Comparison of ENCODE assay signal across 19 cellular contexts in genomic region chr12:21476949-21477348, GRCh38. TPM values are rescaled to one million over a fixed set of nuclear protein-coding genes. Genes with fewer than 3 reads are reported as not detected.
DNase-seq lines count a peak whose midpoint lies in the region; ATAC-seq, FAIRE-seq and TF ChIP-seq lines count a peak whose summit lies in the region.
"Had no signal": no experiment of that assay in that cellular context is flagged by ENCODE, and none has a peak within 500 bp of the region (broad histone marks: within the 10 kb centered on the region; RNA-seq: fewer than 3 reads in every experiment).

No MANE protein-coding gene starts in this region.

- H3K9ac ChIP-seq in astrocyte (ENCODE audit: low read length) = no peak overlapping the region

- H3K9me3 ChIP-seq in AG04450 (ENCODE audit: control insufficient read depth, insufficient read depth, low read length) (no peaks in the 10 kb centered on the region), astrocyte (ENCODE audit: insufficient read depth, low read depth, low read length) (no peaks in the 10 kb centered on the region)
- H3K9me3 ChIP-seq: stomach had no signal

- no peaks in the 10 kb centered on the region for H4K20me1 ChIP-seq in astrocyte (ENCODE audit: insufficient read depth, low read length)

- no peak overlapping the region for H2AFZ ChIP-seq in astrocyte (ENCODE audit: low read depth, low read length)

- FAIRE-seq in G401.6 (lab: Jason Lieb, UNC) = peak; percentile 39
- FAIRE-seq in astrocyte (lab: Jason Lieb, UNC) = no peak
- FAIRE-seq in islet of Langerhans (lab: Jason Lieb, UNC) = peak; percentile 73
- FAIRE-seq: D721Med, GM12891 had no signal

- intact Hi-C loops in Right ventricle myocardium inferior (cut with DNase I) = no loop called here

- H3K36me3 ChIP-seq in astrocyte (ENCODE audit: insufficient read depth, low read length) = peaks cover 43% of the 10 kb centered on the region

- CTCF ChIA-PET in AG04450 (lab: Charles Lee) = interaction anchor here (1.0 kb wide), 1 partner anchor 26 kb away, joined by 3 read pairs; no protein-coding TSS in a partner anchor

- POLR2A ChIA-PET in AG04450 (lab: Yijun Ruan, JAX) = interaction anchor here (0.6 kb wide), 1 partner anchor 16 kb away, joined by 3 read pairs; no protein-coding TSS in a partner anchor

- H3K4me3 Mint-ChIP-seq in astrocyte (ENCODE audit: unreplicated experiment) = no peak overlapping the region
- H3K4me3 Mint-ChIP-seq: activated B cell treated with CpG ODN at 0.5 μM for 24 hours, IgD-negative memory B cell had no signal

- peaks cover 4% of the 10 kb centered on the region for H3K4me1 ChIP-seq in astrocyte (ENCODE audit: insufficient read depth, low read length)
- H3K4me1 ChIP-seq: stomach had no signal

- peaks cover 5% of the 10 kb centered on the region for H3K79me2 ChIP-seq in astrocyte (ENCODE audit: insufficient read depth, low read length)

- H3K4me1 Mint-ChIP-seq in astrocyte (ENCODE audit: low read depth, unreplicated experiment) = no peaks in the 10 kb centered on the region
- H3K4me1 Mint-ChIP-seq: activated B cell treated with CpG ODN at 0.5 μM for 24 hours, IgD-negative memory B cell had no signal

- no peak for TF ChIP-seq CTCF in AG04450 (IDR thresholded peaks at IDR 0.05; ENCODE audit: low read depth, low read length)
- no peak for TF ChIP-seq CTCF in astrocyte (IDR thresholded peaks at IDR 0.05; ENCODE audit: insufficient read depth, low read depth, low read length)

- H3K27me3 ChIP-seq in AG04450 (ENCODE audit: control insufficient read depth, insufficient read depth, low read length) (no peaks in the 10 kb centered on the region), astrocyte (ENCODE audit: insufficient read depth, low read length) (no peaks in the 10 kb centered on the region)
- H3K27me3 ChIP-seq: stomach had no signal

- ATAC-seq in Right ventricle myocardium inferior (no peak), GM18861 (IDR thresholded peaks at IDR 0.05; ENCODE audit: unreplicated experiment) (no peak)

- H3K27ac Mint-ChIP-seq in astrocyte (ENCODE audit: unreplicated experiment) = peak overlapping the region; percentile 28
- H3K27ac Mint-ChIP-seq: activated B cell treated with CpG ODN at 0.5 μM for 24 hours, IgD-negative memory B cell had no signal

- H3K4me3 ChIP-seq in AG04450 (ENCODE audit: low read depth, low read length) (no peak overlapping the region), astrocyte (ENCODE audit: insufficient read depth, low read depth, low read length) (no peak overlapping the region)
- H3K4me3 ChIP-seq: stomach had no signal

- peaks cover 3% of the 10 kb centered on the region for H3K36me3 Mint-ChIP-seq in astrocyte (ENCODE audit: low read depth, unreplicated experiment)
- H3K36me3 Mint-ChIP-seq: IgD-negative memory B cell had no signal

- no peaks in the 10 kb centered on the region for H3K27me3 Mint-ChIP-seq in astrocyte (ENCODE audit: low read depth, unreplicated experiment)
- H3K27me3 Mint-ChIP-seq: activated B cell treated with CpG ODN at 0.5 μM for 24 hours, IgD-negative memory B cell had no signal

- H3K27ac ChIP-seq in AG04450 (ENCODE audit: low read depth, low read length) (no peak overlapping the region), astrocyte (ENCODE audit: low read depth, low read length) (no peak overlapping the region)
- H3K27ac ChIP-seq: stomach had no signal

- H3K4me2 ChIP-seq in astrocyte (ENCODE audit: low read length) = no peak overlapping the region

- H3K9me3 Mint-ChIP-seq in astrocyte (ENCODE audit: unreplicated experiment) = no peaks in the 10 kb centered on the region
- H3K9me3 Mint-ChIP-seq: activated B cell treated with CpG ODN at 0.5 μM for 24 hours had no signal

- DNase-seq in AG04450 (ENCODE audit: low read depth, low spot score) = peak; percentile 7
- peak; percentile 55 for DNase-seq in astrocyte (ENCODE audit: low read depth)
- no peak for DNase-seq in NCI-H446 treated with DMSO at 0.1 percent for 48 hours (lab: John Stamatoyannopoulos, UW)
- DNase-seq in Right ventricle myocardium inferior (ENCODE audit: missing footprints) = no peak
- no peak for DNase-seq in DMS79 (lab: John Stamatoyannopoulos, UW)
- DNase-seq: activated B cell treated with CpG ODN at 0.5 μM for 24 hours; activated naive CD4-positive, alpha-beta T cell treated with Interleukin-2 at 50 U/mL for 16 hours; NCI-H187; NCI-H774; SHP77; stimulated activated CD4-positive, alpha-beta T cell treated with anti-CD3 and anti-CD28 coated beads, Interleukin-2, amount 100 ng/mL, for 48 hours; stomach had no signal

RNA-seq across cellular contexts. Expression of gene RECQL, which starts 24.5 kb away (rescaled TPM):
- polyA plus RNA-seq in AG04450 (2011; rRNA removed) = 28.0 and 42.8 TPM in 2 replicates
- 21.6 and 33.4 TPM in 2 replicates for polyA minus RNA-seq in AG04450 (2011; rRNA and poly(A)+ RNA removed)
- 49.1 and 49.7 TPM in 2 replicates for total RNA-seq in astrocyte
- total RNA-seq in Right ventricle myocardium inferior = 19.4 TPM

RNA-seq across cellular contexts. Expression of gene GOLT1B, which starts 24.6 kb away (rescaled TPM):
- polyA plus RNA-seq in AG04450 (2011; rRNA removed) = 64.8 and 78.0 TPM in 2 replicates
- polyA minus RNA-seq in AG04450 (2011; rRNA and poly(A)+ RNA removed) = 27.8 and 49.6 TPM in 2 replicates
- total RNA-seq in astrocyte (90.3 and 93.5 TPM in 2 replicates), Right ventricle myocardium inferior (22.0 TPM)

RNA-seq across cellular contexts. Expression of gene PYROXD1, which starts 39.5 kb away (rescaled TPM):
- polyA plus RNA-seq in AG04450 (2011; rRNA removed) = 9.6 and 12.8 TPM in 2 replicates
- polyA minus RNA-seq in AG04450 (2011; rRNA and poly(A)+ RNA removed) = 9.9 and 15.9 TPM in 2 replicates
- 10.9 and 11.3 TPM in 2 replicates for total RNA-seq in astrocyte
- 16.5 TPM for total RNA-seq in Right ventricle myocardium inferior

RNA-seq across cellular contexts. Expression of gene SPX, which starts 49.1 kb away (rescaled TPM):
- 0.12 and 0.14 TPM in 2 replicates for polyA plus RNA-seq in AG04450 (2011; rRNA removed)
- not detected in 2 replicates for polyA minus RNA-seq in AG04450 (2011; rRNA and poly(A)+ RNA removed)
- total RNA-seq in astrocyte = 19.8 and 26.1 TPM in 2 replicates
- 12.4 TPM for total RNA-seq in Right ventricle myocardium inferior
- total RNA-seq: posterior vena cava had no signal

Comparison
In these comparisons a context has a peak if more than half of its experiments do, and no peak if none do; other contexts are left out.
1. DNase-seq: peak in AG04450 (single experiment) and astrocyte (single experiment); none in NCI-H446 treated with DMSO at 0.1 percent for 48 hours (single experiment), Right ventricle myocardium inferior (single experiment) and DMS79 (single experiment).